Comparison of ENCODE assay signal across 1 cellular context in genomic region chr7:117017017-117017451, GRCh38.
TF ChIP-seq lines count a peak whose summit lies in the region.

No MANE protein-coding gene starts in this region.

TF ChIP-seq in GM12878, 131 proteins besides CTCF, POLR2A, EP300 and RAD21:
- TF ChIP-seq NBN (IDR thresholded peaks at IDR 0.05) (0 out of 2 replicates have a peak, but pooled peaks have one; percentile 23), HSF1 (IDR thresholded peaks at IDR 0.05; ENCODE audit: low read depth, low read length) (no peak), PKNOX1 (IDR thresholded peaks at IDR 0.05) (no peak), FOXM1 (IDR thresholded peaks at IDR 0.05; ENCODE audit: low read depth, low read length) (no peak), CHD4 (IDR thresholded peaks at IDR 0.05) (no peak), ZNF24 (IDR thresholded peaks at IDR 0.05) (no peak), ZNF687 (IDR thresholded peaks at IDR 0.05) (peak; percentile 76), LARP7 (IDR thresholded peaks at IDR 0.05) (no peak), JUND (IDR thresholded peaks at IDR 0.05; ENCODE audit: low read depth, low read length) (no peak), RAD51 (IDR thresholded peaks at IDR 0.05) (peak; percentile 89), CBX5 (IDR thresholded peaks at IDR 0.05; ENCODE audit: low read depth) (no peak), KDM1A (IDR thresholded peaks at IDR 0.05; ENCODE audit: borderline replicate concordance) (no peak), BHLHE40 (IDR thresholded peaks at IDR 0.05; ENCODE audit: borderline replicate concordance in 1 of 2, low read depth in 2 of 2, low read length in 1 of 2) (peak in 1 of 2 experiments; percentile 57; a peak in 1 of 4 replicates), MXI1 (IDR thresholded peaks at IDR 0.05; ENCODE audit: low read depth, low read length) (peak; percentile 82), POLR2AphosphoS5 (IDR thresholded peaks at IDR 0.05; ENCODE audit: low read length) (no peak), CHD1 (IDR thresholded peaks at IDR 0.05; ENCODE audit: low read depth, low read length) (no peak), RUNX3 (IDR thresholded peaks at IDR 0.05; ENCODE audit: low read length) (peak; percentile 11; the same call in 1 of the 2 replicates), USF2 (IDR thresholded peaks at IDR 0.05; ENCODE audit: borderline replicate concordance, low read depth, low read length) (peak; percentile 17; the same call in 1 of the 2 replicates), CREB1 (IDR thresholded peaks at IDR 0.05; ENCODE audit: low read depth) (0 out of 2 replicates have a peak, but pooled peaks have one; percentile 19)
